8 cellular contexts compared by ENCODE assay signal in the genomic region with DNA sequence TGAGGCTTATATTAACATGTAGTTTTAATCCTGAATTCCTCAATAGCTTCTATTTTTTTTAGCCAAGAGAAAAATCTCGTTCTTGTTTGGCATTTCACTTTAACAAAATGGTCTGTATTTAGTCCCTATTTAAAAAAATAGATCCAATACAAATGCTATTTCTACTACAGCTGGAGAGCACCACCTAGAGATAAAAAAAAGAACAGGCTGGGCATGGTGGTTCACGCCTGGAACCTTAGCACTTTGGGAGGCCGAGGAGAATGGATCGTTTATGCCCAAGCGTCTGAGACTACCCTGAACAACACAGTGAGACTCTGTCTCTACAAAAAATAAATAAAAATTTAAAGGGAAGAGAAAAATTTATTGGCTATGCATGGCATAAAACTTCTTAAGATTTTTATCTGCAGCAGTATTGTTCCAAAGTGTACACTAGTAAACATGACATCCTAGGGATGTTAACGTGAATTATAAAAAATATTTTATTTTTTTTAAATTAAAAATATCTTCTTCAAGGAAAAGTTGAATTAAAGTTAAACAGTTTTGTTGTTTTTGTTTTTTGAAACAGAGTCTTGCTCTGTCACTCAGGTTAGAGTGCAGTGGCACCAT. TPM values are rescaled to one million over a fixed set of nuclear protein-coding genes. Genes with fewer than 3 reads are reported as not detected.
A peak's percentile ranks its signal among the peaks of the same experiment; 100 is the strongest.
DNase-seq lines count a peak whose midpoint lies in the region; ATAC-seq, FAIRE-seq and TF ChIP-seq lines count a peak whose summit lies in the region.

No MANE protein-coding gene starts in this region.

- peaks cover 0 to 6% of the 10 kb centered on the region in 2 experiments; a peak in 2 of 5 replicates for H3K4me1 ChIP-seq in K562 (replicated peaks in 1 of 2; ENCODE audit: control insufficient read depth in 2 of 2, insufficient read depth in 2 of 2, low read length in 2 of 2)

- no peak overlapping the region for H3K9ac ChIP-seq in K562 (ENCODE audit: insufficient read depth in 1 of 2, low read depth in 2 of 2, low read length in 2 of 2)

- BruUV-seq in K562 (replicated peaks; lab: Mats Ljungman, UMichigan) = no TSS peak

- DNase-seq in NCI-H748 (lab: John Stamatoyannopoulos, UW; ENCODE audit: unreplicated experiment) (peak; percentile 21), NCI-H748 treated with DMSO at 0.1 percent for 48 hours (lab: John Stamatoyannopoulos, UW) (no peak), NCI-H1105 (lab: John Stamatoyannopoulos, UW) (peak; percentile 18), K562 (ENCODE audit: extremely low read depth in 1 of 4, low spot score in 3 of 4) (peak in 1 of 4 experiments; percentile 57), myocyte (ENCODE audit: low read depth) (peak; percentile 37)

- POLR2A ChIA-PET in K562 (lab: Yijun Ruan, JAX) = interaction anchor here (0.8 to 1.5 kb wide), 4 partner anchors 10 to 232 kb away, joined by 3 to 8 read pairs (median 4); no protein-coding TSS in a partner anchor

- H3K27me3 ChIP-seq in K562 (ENCODE audit: control insufficient read depth in 2 of 2, insufficient read depth in 2 of 2, low read length in 2 of 2) = no peaks in the 10 kb centered on the region

- peak; percentile 43 for ATAC-seq in K562
- ATAC-seq in HG03378 (IDR thresholded peaks at IDR 0.05; ENCODE audit: unreplicated experiment) = no peak
- ATAC-seq in HG03432 (IDR thresholded peaks at IDR 0.05; ENCODE audit: unreplicated experiment) = no peak
- ATAC-seq in activated CD4-positive, CD25-positive, alpha-beta regulatory T cell treated with anti-CD3 and anti-CD28 coated beads, Interleukin-2, amount 50 U/mL, for 24 hours = no peak

- WGBS in K562 (ENCODE audit: insufficient coverage, low coverage, missing lambda C conversion rate) = 58% methylated on average over 6 of the region's 6 CpGs

- TF ChIP-seq POLR2A in K562 (conservative IDR thresholded peaks at IDR 0.05) = no peak

- no peak for TF ChIP-seq EP300 in K562 (IDR thresholded peaks at IDR 0.05; ENCODE audit: low read length)

- peak; percentile 65 to 79 (median 68); a peak in 5 of 6 replicates for TF ChIP-seq CTCF in K562 (IDR thresholded peaks at IDR 0.05 in 2 of 3, conservative IDR thresholded peaks at IDR 0.05 in 1 of 3; ENCODE audit: insufficient read depth in 2 of 3, low read depth in 1 of 3, low read length in 3 of 3)

- CTCF ChIA-PET in K562 (lab: Yijun Ruan, JAX; ENCODE audit: low intra/inter-chr PET ratio) = interaction anchor here (1.0 to 1.5 kb wide), 4 partner anchors 93 to 245 kb away, joined by 3 to 9 read pairs (median 4); no protein-coding TSS in a partner anchor

- no peak overlapping the region for H3K27ac ChIP-seq in K562 (ENCODE audit: extremely low read depth, low read depth, low read length)

- in situ Hi-C loops in K562 (cut with MboI) = loop anchor here (5.0 kb wide), 3 partner anchors 93 to 222 kb away; a partner anchor contains a TSS

- TF ChIP-seq RAD21 in K562 (CRISPR knock-in tag; conservative IDR thresholded peaks at IDR 0.05 in 1 of 2, IDR thresholded peaks at IDR 0.05 in 1 of 2) = peak; percentile 54 to 76

- peaks cover 29% of the 10 kb centered on the region for H3K79me2 ChIP-seq in K562 (ENCODE audit: control insufficient read depth, insufficient read depth, low read length)

- peaks cover 52% of the 10 kb centered on the region; the same call in 2 of the 3 replicates for H3K36me3 ChIP-seq in K562 (ENCODE audit: control insufficient read depth, insufficient read depth, low read length)

- intact Hi-C loops in K562 (cut with micrococcal nuclease) = loop anchor here (1.0 to 5.0 kb wide), 4 partner anchors 114 to 224 kb away; no protein-coding TSS in a partner anchor

- peak; percentile 6 for FAIRE-seq in K562 (lab: Jason Lieb, UNC)

- no peaks in the 10 kb centered on the region for H3K9me3 ChIP-seq in K562 (replicated peaks; ENCODE audit: control insufficient read depth, insufficient read depth, low read depth, low read length)

- H3K9me1 ChIP-seq in K562 (ENCODE audit: control insufficient read depth, insufficient read depth, low read length) = no peaks in the 10 kb centered on the region

- no peak overlapping the region for H3K4me3 ChIP-seq in K562

- no peaks in the 10 kb centered on the region for H4K20me1 ChIP-seq in K562 (replicated peaks; ENCODE audit: control insufficient read depth, insufficient read depth, low read length)

- no peak overlapping the region for H3K4me2 ChIP-seq in K562 (ENCODE audit: insufficient read depth, low read length)

- no peak overlapping the region for H2AFZ ChIP-seq in K562 (ENCODE audit: low read depth, low read length)

TF ChIP-seq in K562, 482 proteins besides CTCF, POLR2A, EP300 and RAD21 (continues in another document):
- TF ChIP-seq ELF1 (tag; IDR thresholded peaks at IDR 0.05) = no peak
- 0 out of 2 replicates have a peak, but pooled peaks have one; percentile 25 for TF ChIP-seq SMC3 (conservative IDR thresholded peaks at IDR 0.05; ENCODE audit: insufficient read depth, low read depth, low read length)
- TF ChIP-seq ZNF384 (IDR thresholded peaks at IDR 0.05; ENCODE audit: low read depth, low read length) = peak; percentile 83

RNA-seq across cellular contexts. Expression of a gene that starts 4.4 kb away (rescaled TPM):
- 49.5 and 67.9 TPM in 2 replicates for total RNA-seq in K562 (2011; cell fraction: chromatin; rRNA removed; ENCODE audit: low replicate concordance)
- total RNA-seq in K562 (2011; cell fraction: nucleolus; rRNA removed) = 38.7 and 39.0 TPM in 2 replicates
- 58.5 and 84.5 TPM in 2 replicates for total RNA-seq in K562 (2011; cell fraction: nucleoplasm; rRNA removed)
- total RNA-seq in K562 (2014; rRNA removed) = 21.0 and 23.3 TPM in 2 replicates
- total RNA-seq in K562 (2014; rRNA removed; fragmentation: Illumina TruSeq; extraction: Trizol) = 27.7 and 28.8 TPM in 2 replicates
- 31.1 and 32.1 TPM in 2 replicates for total RNA-seq in K562 (2015; rRNA removed; fragmentation: Illumina TruSeq; extraction: Trizol)
- 18.8 and 21.7 TPM in 2 replicates for total RNA-seq in K562 (2021)
- 27.4 and 32.5 TPM in 2 replicates for polyA plus RNA-seq in K562 (2011; rRNA removed)
- polyA plus RNA-seq in K562 (2011; cell fraction: cytosol; rRNA removed) = 18.2 and 21.8 TPM in 2 replicates
- 33.6 and 48.2 TPM in 2 replicates for polyA plus RNA-seq in K562 (2011; cell fraction: nucleus; rRNA removed)
- polyA plus RNA-seq in K562 (2012) = 22.6 and 23.3 TPM in 2 replicates
- 26.2 and 26.6 TPM in 2 replicates for polyA plus RNA-seq in K562 (2014; fragmentation: Illumina TruSeq; extraction: Trizol)
- 10 to 100 TPM in 1 of 2 experiments, 1 to 10 TPM in 1; 9.0 to 10.7 TPM for polyA plus RNA-seq in K562 (2014; fragmentation: Nextera tagmentation; extraction: Ambion mirVana)
- 29.4 and 39.4 TPM in 2 replicates for polyA plus RNA-seq in K562 (2014; rRNA removed)
- polyA minus RNA-seq in K562 (2011; rRNA and poly(A)+ RNA removed) = 25.9 and 28.5 TPM in 2 replicates
- 11.7 and 11.8 TPM in 2 replicates for polyA minus RNA-seq in K562 (2011; cell fraction: cytosol; rRNA and poly(A)+ RNA removed)
- polyA minus RNA-seq in K562 (2011; cell fraction: nucleus; rRNA and poly(A)+ RNA removed) = 25.8 and 33.7 TPM in 2 replicates
- 21.3 and 26.3 TPM in 2 replicates for total RNA-seq in myocyte
- polyA plus RNA-seq in myocyte (2012) = 13.9 TPM

RNA-seq across cellular contexts. Expression of a gene that starts 5.1 kb away (rescaled TPM):
- total RNA-seq in K562 (2011; cell fraction: chromatin; rRNA removed; ENCODE audit: low replicate concordance) = 126 and 319 TPM in 2 replicates
- total RNA-seq in K562 (2011; cell fraction: nucleolus; rRNA removed) = 56.9 and 76.1 TPM in 2 replicates
- 147 and 245 TPM in 2 replicates for total RNA-seq in K562 (2011; cell fraction: nucleoplasm; rRNA removed)
- 244 and 278 TPM in 2 replicates for total RNA-seq in K562 (2014; rRNA removed)
- 306 and 352 TPM in 2 replicates for total RNA-seq in K562 (2014; rRNA removed; fragmentation: Illumina TruSeq; extraction: Trizol)
- 281 and 297 TPM in 2 replicates for total RNA-seq in K562 (2015; rRNA removed; fragmentation: Illumina TruSeq; extraction: Trizol)
- total RNA-seq in K562 (2021) = 266 and 289 TPM in 2 replicates
- 298 and 365 TPM in 2 replicates for polyA plus RNA-seq in K562 (2011; rRNA removed)
- polyA plus RNA-seq in K562 (2011; cell fraction: cytosol; rRNA removed) = 68.7 and 164 TPM in 2 replicates
- 66.8 and 129 TPM in 2 replicates for polyA plus RNA-seq in K562 (2011; cell fraction: nucleus; rRNA removed)
- 210 and 214 TPM in 2 replicates for polyA plus RNA-seq in K562 (2012)
- 286 and 340 TPM in 2 replicates for polyA plus RNA-seq in K562 (2014; fragmentation: Illumina TruSeq; extraction: Trizol)
- polyA plus RNA-seq in K562 (2014; fragmentation: Nextera tagmentation; extraction: Ambion mirVana) = 1,000 to 10,000 TPM in 1 of 2 experiments, 100 to 1,000 TPM in 1; 805 to 1,020 TPM
- 234 and 237 TPM in 2 replicates for polyA plus RNA-seq in K562 (2014; rRNA removed)
- polyA minus RNA-seq in K562 (2011; rRNA and poly(A)+ RNA removed) = 765 and 786 TPM in 2 replicates
- 311 and 407 TPM in 2 replicates for polyA minus RNA-seq in K562 (2011; cell fraction: cytosol; rRNA and poly(A)+ RNA removed)
- polyA minus RNA-seq in K562 (2011; cell fraction: nucleus; rRNA and poly(A)+ RNA removed) = 70.7 and 177 TPM in 2 replicates
- 175 and 193 TPM in 2 replicates for total RNA-seq in myocyte
- polyA plus RNA-seq in myocyte (2012) = 63.6 TPM

RNA-seq across cellular contexts. Expression of a gene that starts 59.9 kb away (rescaled TPM):
- total RNA-seq in K562 (2011; cell fraction: chromatin; rRNA removed; ENCODE audit: low replicate concordance) = 194 and 432 TPM in 2 replicates
- total RNA-seq in K562 (2011; cell fraction: nucleolus; rRNA removed) = 231 and 262 TPM in 2 replicates
- total RNA-seq in K562 (2011; cell fraction: nucleoplasm; rRNA removed) = 196 and 201 TPM in 2 replicates
- total RNA-seq in K562 (2014; rRNA removed) (46.5 and 75.8 TPM in 2 replicates), K562 (2014; rRNA removed; fragmentation: Illumina TruSeq; extraction: Trizol) (32.1 and 46.8 TPM in 2 replicates), K562 (2015; rRNA removed; fragmentation: Illumina TruSeq; extraction: Trizol) (49.5 and 50.8 TPM in 2 replicates), K562 (2021) (93.9 and 101 TPM in 2 replicates), myocyte (15.0 and 16.4 TPM in 2 replicates)
- polyA plus RNA-seq in K562 (2011; rRNA removed) (50.2 and 86.0 TPM in 2 replicates), K562 (2014; fragmentation: Illumina TruSeq; extraction: Trizol) (101 and 105 TPM in 2 replicates), K562 (2014; fragmentation: Nextera tagmentation; extraction: Ambion mirVana) (10 to 100 TPM; 16.7 to 39.6 TPM), K562 (2014; rRNA removed) (72.0 and 92.8 TPM in 2 replicates)
- 55.2 and 72.8 TPM in 2 replicates for polyA plus RNA-seq in K562 (2011; cell fraction: cytosol; rRNA removed)
- 327 and 544 TPM in 2 replicates for polyA plus RNA-seq in K562 (2011; cell fraction: nucleus; rRNA removed)
- polyA plus RNA-seq in K562 (2012) = 78.3 and 153 TPM in 2 replicates
- 34.4 and 47.1 TPM in 2 replicates for polyA minus RNA-seq in K562 (2011; rRNA and poly(A)+ RNA removed)
- 65.8 and 66.5 TPM in 2 replicates for polyA minus RNA-seq in K562 (2011; cell fraction: cytosol; rRNA and poly(A)+ RNA removed)
- polyA minus RNA-seq in K562 (2011; cell fraction: nucleus; rRNA and poly(A)+ RNA removed) = 127 and 129 TPM in 2 replicates
- 24.7 TPM for polyA plus RNA-seq in myocyte (2012)
